ENCODE assay signal across 7 cellular contexts in genomic region chr6:11785953-11786579, GRCh38. TPM values are rescaled to one million over a fixed set of nuclear protein-coding genes. Genes with fewer than 3 reads are reported as not detected.
DNase-seq lines count a peak whose midpoint lies in the region; ATAC-seq and TF ChIP-seq lines count a peak whose summit lies in the region.

No MANE protein-coding gene starts in this region.

- ATAC-seq in GM19023 (IDR thresholded peaks at IDR 0.05; ENCODE audit: unreplicated experiment) (peak; percentile 86), HG02852 (IDR thresholded peaks at IDR 0.05; ENCODE audit: unreplicated experiment) (peak; percentile 94), gastroesophageal sphincter (no peak)

- H3K36me3 Mint-ChIP-seq in endothelial cell (ENCODE audit: low read depth, unreplicated experiment): no peaks in the 10 kb centered on the region

- no peaks in the 10 kb centered on the region for H4K20me1 ChIP-seq in osteoblast (ENCODE audit: insufficient read depth, low read length)

- peak in 3 of 5 donors; percentile 8 to 88 (median 23) for DNase-seq in T-helper 1 cell
- peak; percentile 13 for DNase-seq in osteoblast (ENCODE audit: insufficient read length, low spot score, missing footprints)
- no peak for DNase-seq in endothelial cell (ENCODE audit: low spot score)
- DNase-seq in NCI-H345 treated with DMSO at 0.1 percent for 48 hours (lab: John Stamatoyannopoulos, UW; ENCODE audit: unreplicated experiment): no peak

- H3K36me3 ChIP-seq in osteoblast (ENCODE audit: insufficient read depth, low read length) (no peaks in the 10 kb centered on the region), gastroesophageal sphincter (no peaks in the 10 kb centered on the region)

- TF ChIP-seq CTCF in osteoblast (IDR thresholded peaks at IDR 0.05; ENCODE audit: extremely low read depth, low read depth, low read length): no peak
- TF ChIP-seq CTCF in endothelial cell (IDR thresholded peaks at IDR 0.05; ENCODE audit: unreplicated experiment): no peak
- TF ChIP-seq CTCF in gastroesophageal sphincter (IDR thresholded peaks at IDR 0.05): no peak

- no peak overlapping the region for H2AFZ ChIP-seq in osteoblast (ENCODE audit: low read length)

- H3K4me3 Mint-ChIP-seq in endothelial cell (ENCODE audit: unreplicated experiment): no peak overlapping the region

- no peak overlapping the region for H3K27ac ChIP-seq in osteoblast (ENCODE audit: low read depth, low read length)
- H3K27ac ChIP-seq in gastroesophageal sphincter: no peak overlapping the region

- H3K4me3 ChIP-seq in osteoblast (ENCODE audit: insufficient read depth, low read length): no peak overlapping the region
- H3K4me3 ChIP-seq in gastroesophageal sphincter: no peak overlapping the region

- no peaks in the 10 kb centered on the region for H3K27me3 ChIP-seq in osteoblast (ENCODE audit: insufficient read depth, low read length)
- H3K27me3 ChIP-seq in gastroesophageal sphincter: no peaks in the 10 kb centered on the region

- H3K4me1 Mint-ChIP-seq in endothelial cell (ENCODE audit: unreplicated experiment): no peaks in the 10 kb centered on the region

- no peak for TF ChIP-seq POLR2A in gastroesophageal sphincter (IDR thresholded peaks at IDR 0.05)

- H3K4me1 ChIP-seq in osteoblast (ENCODE audit: insufficient read depth, low read length): no peaks in the 10 kb centered on the region
- no peaks in the 10 kb centered on the region for H3K4me1 ChIP-seq in gastroesophageal sphincter

- H3K27me3 Mint-ChIP-seq in endothelial cell (ENCODE audit: unreplicated experiment): no peaks in the 10 kb centered on the region

- no peak overlapping the region for H3K27ac Mint-ChIP-seq in endothelial cell (ENCODE audit: unreplicated experiment)

- no peaks in the 10 kb centered on the region for H3K9me3 Mint-ChIP-seq in endothelial cell (ENCODE audit: unreplicated experiment)

- no peak overlapping the region for H3K4me2 ChIP-seq in osteoblast (ENCODE audit: insufficient read depth, low read length)

- no peaks in the 10 kb centered on the region for H3K79me2 ChIP-seq in osteoblast (ENCODE audit: insufficient read depth, low read length)

- TF ChIP-seq EP300 in gastroesophageal sphincter (IDR thresholded peaks at IDR 0.05): no peak

- WGBS in gastroesophageal sphincter (ENCODE audit: low coverage in 1 of 2), 2 donors: 75 to 87% methylated on average over 4 to 10 of the region's 11 CpGs

- no peaks in the 10 kb centered on the region for H3K9me3 ChIP-seq in osteoblast (ENCODE audit: low read depth, low read length)
- H3K9me3 ChIP-seq in gastroesophageal sphincter: no peaks in the 10 kb centered on the region

RNA-seq across cellular contexts. Expression of gene ADTRP, which starts 7.5 kb away (rescaled TPM):
- total RNA-seq in osteoblast: 0.72 and 1.2 TPM in 2 replicates
- not detected for total RNA-seq in endothelial cell (ENCODE audit: unreplicated experiment)
- under 1 TPM in 3 of 4 donors, not detected in 1; 0.23 to 0.72 (median 0.67) TPM for total RNA-seq in gastroesophageal sphincter

Comparison
In these comparisons a context has a peak if more than half of its experiments do, and no peak if none do; other contexts are left out.
1. DNase-seq: peak in T-helper 1 cell (3 of 5) and osteoblast (single experiment); none in endothelial cell (single experiment) and NCI-H345 treated with DMSO at 0.1 percent for 48 hours (single experiment).